Comparison of ENCODE assay signal across 15 cellular contexts in genomic region chr16:11614587-11615175, GRCh38. TPM values are rescaled to one million over a fixed set of nuclear protein-coding genes. Genes with fewer than 3 reads are reported as not detected.
A peak's percentile ranks its signal among the peaks of the same experiment; 100 is the strongest.
DNase-seq lines count a peak whose midpoint lies in the region; FAIRE-seq and TF ChIP-seq lines count a peak whose summit lies in the region.
"Had no signal": no experiment of that assay in that cellular context is flagged by ENCODE, and none has a peak within 500 bp of the region (broad histone marks: within the 10 kb centered on the region; RNA-seq: fewer than 3 reads in every experiment).

No MANE protein-coding gene starts in this region.

- H3K9me2 ChIP-seq in PC-9 (ENCODE audit: insufficient read depth), result no peaks in the 10 kb centered on the region

- no peak for FAIRE-seq in kidney (lab: Jason Lieb, UNC)

- H3K79me2 ChIP-seq in PC-9 (ENCODE audit: low read depth), result no peaks in the 10 kb centered on the region

- no peaks in the 10 kb centered on the region for H3K9me3 ChIP-seq in PC-9 (ENCODE audit: insufficient read depth, low read depth)
- no peaks in the 10 kb centered on the region for H3K9me3 ChIP-seq in kidney (ENCODE audit: control insufficient read depth in 1 of 2, low read length in 2 of 2)
- H3K9me3 ChIP-seq in spleen, result no peaks in the 10 kb centered on the region
- H3K9me3 ChIP-seq: esophagus squamous epithelium, heart left ventricle had no signal

- 61 to 69% (median 67%) methylated on average over 10 of the region's 10 CpGs for WGBS in spleen, 5 donors

- H3K4me2 ChIP-seq in PC-9, result peak overlapping the region; percentile 15; the same call in 1 of the 2 replicates

- intact Hi-C loops in PC-9 (cut with micrococcal nuclease; ENCODE audit: unreplicated experiment) (no loop called here), kidney (cut with DNase I) (no loop called here), spleen (cut with DNase I; ENCODE audit: low total_unique reads) (no loop called here)

- H3K27ac ChIP-seq in PC-9 (peak overlapping the region; percentile 94), kidney (ENCODE audit: low read depth in 2 of 2, low read length in 2 of 2) (no peak overlapping the region), spleen (peak overlapping the region in 7 of 8 donors; percentile 80 to 95 (median 91))
- H3K27ac ChIP-seq: 22Rv1 had no signal

- H3K9ac ChIP-seq in kidney (ENCODE audit: low read length in 2 of 2), result peak overlapping the region in 1 of 2 donors; percentile 46

- no peaks in the 10 kb centered on the region for H4K20me1 ChIP-seq in PC-9 (ENCODE audit: insufficient read depth)

- H3K36me3 ChIP-seq in PC-9 (ENCODE audit: low read depth) (no peaks in the 10 kb centered on the region), kidney (ENCODE audit: control insufficient read depth in 1 of 2, insufficient read depth in 2 of 2, low read length in 2 of 2) (no peaks in the 10 kb centered on the region), spleen (no peaks in the 10 kb centered on the region)
- H3K36me3 ChIP-seq: esophagus squamous epithelium, heart left ventricle had no signal

- TF ChIP-seq POLR2A in spleen (IDR thresholded peaks at IDR 0.05), result no peak

- H3K4me1 ChIP-seq in PC-9 (replicated peaks; ENCODE audit: insufficient read depth), result peaks cover 86% of the 10 kb centered on the region
- peaks cover 21 to 24% of the 10 kb centered on the region in 2 donors for H3K4me1 ChIP-seq in kidney (ENCODE audit: control insufficient read depth in 1 of 2, insufficient read depth in 1 of 2, low read depth in 1 of 2, low read length in 2 of 2)
- peaks cover 9 to 72% (median 50%) of the 10 kb centered on the region in 6 donors for H3K4me1 ChIP-seq in spleen

- H3K4me3 ChIP-seq in PC-9 (no peak overlapping the region), kidney (ENCODE audit: low read length in 2 of 2) (no peak overlapping the region), spleen (peak overlapping the region in 1 of 8 donors; percentile 62)
- H3K4me3 ChIP-seq: esophagus squamous epithelium, heart left ventricle had no signal

- TF ChIP-seq CTCF in PC-9 (conservative IDR thresholded peaks at IDR 0.05) (no peak), kidney (IDR thresholded peaks at IDR 0.05; ENCODE audit: borderline replicate concordance, extremely low read depth, insufficient read depth) (no peak), spleen (IDR thresholded peaks at IDR 0.05 in 8 of 11, conservative IDR thresholded peaks at IDR 0.05 in 3 of 11) (no peak)

- CTCF ChIA-PET in PC-9 (lab: Charles Lee), result interaction anchor here (1.2 kb wide), 1 partner anchor 15 kb away, joined by 3 read pairs; no protein-coding TSS in a partner anchor

- peaks cover 73% of the 10 kb centered on the region for H3F3A ChIP-seq in PC-9 (ENCODE audit: insufficient read depth, low read depth)

- DNase-seq in DMS 273 (lab: John Stamatoyannopoulos, UW; ENCODE audit: unreplicated experiment), result peak; percentile 28
- DNase-seq in DMS 273 treated with DMSO at 0.1 percent for 48 hours (lab: John Stamatoyannopoulos, UW), result no peak
- no peak for DNase-seq in PC-9
- peak; percentile 56 for DNase-seq in kidney
- peak; percentile 80 for DNase-seq in spleen
- no peak for DNase-seq in mucosa of gallbladder (ENCODE audit: low spot score)
- DNase-seq in SW 1271 (lab: John Stamatoyannopoulos, UW), result no peak
- DNase-seq in T-helper 2 cell, result no peak
- DNase-seq: CD4-positive, alpha-beta memory T cell; esophagus squamous epithelium; heart left ventricle; left cardiac atrium; NCI-H1417; stimulated activated CD4-positive, alpha-beta T cell treated with anti-CD3 and anti-CD28 coated beads, Interleukin-2, amount 100 ng/mL, for 24 hours had no signal

- no peak overlapping the region for H2AFZ ChIP-seq in PC-9

- POLR2A ChIA-PET in PC-9 (lab: Charles Lee; ENCODE audit: unreplicated experiment), result interaction anchor here (0.6 to 1.1 kb wide), 2 partner anchors 25 kb away, joined by 3 to 5 read pairs; no protein-coding TSS in a partner anchor

- H3K27me3 ChIP-seq in PC-9 (ENCODE audit: insufficient read depth, low read depth) (no peaks in the 10 kb centered on the region), spleen (replicated peaks in 1 of 7) (peaks cover 0 to 16% (median 0%) of the 10 kb centered on the region in 7 donors)
- H3K27me3 ChIP-seq: esophagus squamous epithelium, heart left ventricle had no signal

- no TSS peak for BruUV-seq in PC-9 (replicated peaks; lab: Mats Ljungman, UMichigan)

RNA-seq across cellular contexts. Expression of gene LITAF, which starts 28.0 kb away (rescaled TPM):
- total RNA-seq in PC-9 (2021), result 232 and 244 TPM in 2 replicates
- 171 TPM for total RNA-seq in kidney
- 121 TPM for polyA plus RNA-seq in kidney (ENCODE audit: insufficient read depth, low read depth, low replicate concordance)
- 100 to 1,000 TPM; 114 to 312 (median 190) TPM for total RNA-seq in spleen
- 10 to 100 TPM; 55.8 to 87.4 (median 58.9) TPM for polyA plus RNA-seq in spleen
- total RNA-seq in mucosa of gallbladder, result 121 TPM

RNA-seq across cellular contexts. Expression of gene SNN, which starts 53.6 kb away (rescaled TPM):
- total RNA-seq in PC-9 (2021) (12.6 and 17.0 TPM in 2 replicates), kidney (21.9 TPM), spleen (10 to 100 TPM; 44.5 to 59.5 (median 49.1) TPM), mucosa of gallbladder (55.0 TPM)
- polyA plus RNA-seq in kidney (ENCODE audit: insufficient read depth, low read depth, low replicate concordance) (16.6 TPM), spleen (10 to 100 TPM; 22.3 to 53.7 (median 25.1) TPM)

Comparison
In these comparisons a context has a peak if more than half of its experiments do, and no peak if none do; other contexts are left out.
1. DNase-seq: peak in DMS 273 (single experiment), kidney (single experiment) and spleen (single experiment); none in DMS 273 treated with DMSO at 0.1 percent for 48 hours (single experiment), PC-9 (0 of 2), mucosa of gallbladder (single experiment), SW 1271 (0 of 2) and T-helper 2 cell (0 of 5).
2. H3K27ac ChIP-seq: peak in PC-9 (single experiment) and spleen (7 of 8); none in kidney (0 of 2).